Comparison of ENCODE assay signal across 13 cellular contexts in the genomic region with DNA sequence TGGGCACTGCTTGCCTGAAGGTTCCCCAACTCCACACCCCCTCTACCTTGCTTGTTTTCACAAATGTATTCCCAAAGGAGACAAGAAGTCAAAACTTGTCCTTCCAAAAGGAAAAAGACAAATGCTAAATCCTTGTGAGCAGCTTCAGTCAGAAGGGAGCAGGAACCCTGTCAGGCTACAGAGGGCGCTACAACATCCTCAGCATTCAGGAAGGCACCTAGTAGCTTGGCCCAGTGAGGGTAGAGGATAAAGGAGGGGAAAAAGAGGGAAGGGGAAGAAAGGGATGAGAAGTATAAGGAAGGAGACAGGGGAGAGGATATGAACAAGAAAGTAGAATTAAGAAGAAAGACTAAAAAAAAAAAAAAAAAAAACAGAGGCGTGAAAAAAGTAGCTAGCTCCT.
A peak's percentile ranks its signal among the peaks of the same experiment; 100 is the strongest.
DNase-seq lines count a peak whose midpoint lies in the region; ATAC-seq, FAIRE-seq and TF ChIP-seq lines count a peak whose summit lies in the region.
"Had no signal": no experiment of that assay in that cellular context is flagged by ENCODE, and none has a peak within 500 bp of the region (broad histone marks: within the 10 kb centered on the region; RNA-seq: fewer than 3 reads in every experiment).

No MANE protein-coding gene starts in this region.

- TF ChIP-seq POLR2A in GM12892 (IDR thresholded peaks at IDR 0.05; ENCODE audit: low read depth, low read length) (no peak), esophagus squamous epithelium (IDR thresholded peaks at IDR 0.05) (no peak)

- H3K36me3 ChIP-seq in Caco-2 (ENCODE audit: control insufficient read depth, insufficient read depth, low read length), result no peaks in the 10 kb centered on the region
- no peaks in the 10 kb centered on the region for H3K36me3 ChIP-seq in esophagus squamous epithelium
- H3K36me3 ChIP-seq: SJSA1 had no signal

- no peaks in the 10 kb centered on the region for H3K36me3 Mint-ChIP-seq in Caco-2 (ENCODE audit: insufficient read depth, unreplicated experiment)

- intact Hi-C loops in Caco-2 (cut with micrococcal nuclease; ENCODE audit: unreplicated experiment), result no loop called here
- intact Hi-C loops in esophagus squamous epithelium (cut with DNase I), result no loop called here

- H3K4me3 ChIP-seq in Caco-2 (ENCODE audit: low read depth, low read length), result no peak overlapping the region
- no peak overlapping the region for H3K4me3 ChIP-seq in esophagus squamous epithelium
- H3K4me3 ChIP-seq: hepatocyte, SJSA1 had no signal

- H3K4me1 Mint-ChIP-seq in Caco-2 (ENCODE audit: low read depth, unreplicated experiment), result no peaks in the 10 kb centered on the region
- H3K4me1 Mint-ChIP-seq: nephron had no signal

- peak; percentile 48 for FAIRE-seq in GM12892 (lab: Jason Lieb, UNC)
- FAIRE-seq: GM12891 had no signal

- peak; percentile 28 to 31 for TF ChIP-seq CTCF in Caco-2 (IDR thresholded peaks at IDR 0.05; ENCODE audit: insufficient read depth in 1 of 2, low read depth in 1 of 2, low read length in 1 of 2, severe bottlenecking in 1 of 2, unreplicated experiment in 1 of 2)
- peak; percentile 54 for TF ChIP-seq CTCF in foreskin keratinocyte (conservative IDR thresholded peaks at IDR 0.05)
- peak in 1 of 6 experiments; percentile 27 for TF ChIP-seq CTCF in esophagus squamous epithelium (IDR thresholded peaks at IDR 0.05)

- BruUV-seq in Caco-2 (replicated peaks; lab: Mats Ljungman, UMichigan), result no TSS peak

- POLR2A ChIA-PET in Caco-2 (lab: Charles Lee), result no interaction called here

- CTCF ChIA-PET in Caco-2 (lab: Charles Lee), result interaction anchor here (0.6 to 1.1 kb wide), 7 partner anchors 8 to 807 kb away, joined by 3 to 4 read pairs (median 3); no protein-coding TSS in a partner anchor

- no peaks in the 10 kb centered on the region for H3K27me3 ChIP-seq in Caco-2 (replicated peaks; ENCODE audit: control insufficient read depth, insufficient read depth, low read length)
- no peaks in the 10 kb centered on the region for H3K27me3 ChIP-seq in foreskin keratinocyte
- H3K27me3 ChIP-seq in esophagus squamous epithelium, result no peaks in the 10 kb centered on the region
- H3K27me3 ChIP-seq: hepatocyte, SJSA1 had no signal

- H3K27ac ChIP-seq in foreskin keratinocyte (no peak overlapping the region), esophagus squamous epithelium (no peak overlapping the region)
- H3K27ac ChIP-seq: hepatocyte, SJSA1 had no signal

- no peak overlapping the region for H3K27ac Mint-ChIP-seq in Caco-2 (ENCODE audit: unreplicated experiment)

- H3K9me3 ChIP-seq in Caco-2, result no peaks in the 10 kb centered on the region
- H3K9me3 ChIP-seq in esophagus squamous epithelium, result no peaks in the 10 kb centered on the region
- H3K9me3 ChIP-seq: SJSA1 had no signal

- ATAC-seq in foreskin keratinocyte (peak; percentile 26), GM18520 (IDR thresholded peaks at IDR 0.05; ENCODE audit: unreplicated experiment) (no peak), HG03378 (IDR thresholded peaks at IDR 0.05; ENCODE audit: unreplicated experiment) (no peak)

- WGBS in esophagus squamous epithelium, 2 donors, result 86 to 94% methylated on average over 2 of the region's 2 CpGs

- no peak overlapping the region for H3K4me3 Mint-ChIP-seq in Caco-2 (ENCODE audit: unreplicated experiment)
- H3K4me3 Mint-ChIP-seq: nephron had no signal

- DNase-seq in Caco-2 (peak in 1 of 2 experiments; percentile 11), GM12892 (ENCODE audit: insufficient read length) (no peak), OCI-M1 (lab: John Stamatoyannopoulos, UW) (peak; percentile 13), foreskin keratinocyte (no peak), esophagus squamous epithelium (lab: John Stamatoyannopoulos, UW) (no peak)
- DNase-seq in activated CD4-positive, alpha-beta T cell treated with anti-CD3 and anti-CD28 coated beads, Interleukin-2, amount 50 U/mL, for 4 hours, result no peak
- DNase-seq: NCI-H1436 treated with DMSO at 0.1 percent for 48 hours had no signal

- no peaks in the 10 kb centered on the region for H3K9me3 Mint-ChIP-seq in Caco-2 (ENCODE audit: unreplicated experiment)

- H3K4me1 ChIP-seq in Caco-2 (peaks cover 9% of the 10 kb centered on the region), foreskin keratinocyte (peaks cover 5% of the 10 kb centered on the region), esophagus squamous epithelium (peaks cover 0 to 12% (median 0%) of the 10 kb centered on the region in 3 donors)

- no peaks in the 10 kb centered on the region for H3K27me3 Mint-ChIP-seq in Caco-2 (ENCODE audit: insufficient read depth, unreplicated experiment)
